Comparison of ENCODE assay signal across 8 cellular contexts in genomic region chr6:30793521-30794194, GRCh38. TPM values are rescaled to one million over a fixed set of nuclear protein-coding genes. Genes with fewer than 3 reads are reported as not detected.
DNase-seq lines count a peak whose midpoint lies in the region; ATAC-seq, FAIRE-seq and TF ChIP-seq lines count a peak whose summit lies in the region.

No MANE protein-coding gene starts in this region.

- peaks cover 26% of the 10 kb centered on the region for H3K36me3 Mint-ChIP-seq in activated CD4-positive, alpha-beta T cell treated with anti-CD3 and anti-CD28 coated beads, Interleukin-2, amount 10 ng/mL, durations not matched to agents 24 days and 14 days (ENCODE audit: low read depth)

- WGBS in right cardiac atrium, result 30% methylated on average over 6 of the region's 6 CpGs
- whole genome bisulfite sequencing in thyroid gland, 2 donors, result 73 to 78% methylated on average over 6 of the region's 6 CpGs

- peak overlapping the region; percentile 74 for H3K4me3 Mint-ChIP-seq in activated CD4-positive, alpha-beta T cell treated with anti-CD3 and anti-CD28 coated beads, Interleukin-2, amount 10 ng/mL, durations not matched to agents 24 days and 14 days

- peaks cover 51% of the 10 kb centered on the region for H3K4me1 Mint-ChIP-seq in activated CD4-positive, alpha-beta T cell treated with anti-CD3 and anti-CD28 coated beads, Interleukin-2, amount 10 ng/mL, durations not matched to agents 24 days and 14 days

- H3K9ac ChIP-seq in kidney (ENCODE audit: low read length in 2 of 2), result no peak overlapping the region

- H3K27me3 ChIP-seq in right cardiac atrium (ENCODE audit: control insufficient read depth, insufficient read depth) (no peaks in the 10 kb centered on the region), thyroid gland (no peaks in the 10 kb centered on the region)

- H3K4me3 ChIP-seq in right cardiac atrium (ENCODE audit: low read length), result no peak overlapping the region
- H3K4me3 ChIP-seq in thyroid gland (replicated peaks in 1 of 3), result no peak overlapping the region
- H3K4me3 ChIP-seq in kidney (ENCODE audit: low read length in 2 of 2), result no peak overlapping the region

- peaks cover 3% of the 10 kb centered on the region for H3K9me3 Mint-ChIP-seq in activated CD4-positive, alpha-beta T cell treated with anti-CD3 and anti-CD28 coated beads, Interleukin-2, amount 10 ng/mL, durations not matched to agents 24 days and 14 days

- H3K27ac ChIP-seq in VCaP, result peak overlapping the region; percentile 78
- peak overlapping the region; percentile 16 for H3K27ac ChIP-seq in right cardiac atrium (ENCODE audit: low read length)
- peak overlapping the region in 2 of 3 donors; percentile 22 to 50 for H3K27ac ChIP-seq in thyroid gland
- H3K27ac ChIP-seq in kidney (ENCODE audit: low read depth in 2 of 2, low read length in 2 of 2), result peak overlapping the region in 1 of 2 donors; percentile 51

- intact Hi-C loops in activated CD4-positive, alpha-beta T cell treated with anti-CD3 and anti-CD28 coated beads, Interleukin-2, amount 10 ng/mL, durations not matched to agents 24 days and 14 days (cut with micrococcal nuclease), result no loop called here
- intact Hi-C loops in right cardiac atrium (cut with DNase I) (no loop called here), thyroid gland (cut with DNase I) (no loop called here), kidney (cut with DNase I) (no loop called here)

- no peaks in the 10 kb centered on the region for H3K27me3 Mint-ChIP-seq in activated CD4-positive, alpha-beta T cell treated with anti-CD3 and anti-CD28 coated beads, Interleukin-2, amount 10 ng/mL, durations not matched to agents 24 days and 14 days

- TF ChIP-seq POLR2A in thyroid gland (IDR thresholded peaks at IDR 0.05), result no peak

- H3K4me1 ChIP-seq in right cardiac atrium (ENCODE audit: control insufficient read depth, insufficient read depth, low read length), result no peaks in the 10 kb centered on the region
- peaks cover 0 to 23% of the 10 kb centered on the region in 2 donors for H3K4me1 ChIP-seq in thyroid gland
- peaks cover 2 to 9% of the 10 kb centered on the region in 2 donors for H3K4me1 ChIP-seq in kidney (ENCODE audit: control insufficient read depth in 1 of 2, insufficient read depth in 1 of 2, low read depth in 1 of 2, low read length in 2 of 2)

- no peaks in the 10 kb centered on the region for H3K9me3 ChIP-seq in right cardiac atrium (ENCODE audit: control insufficient read depth, low read length)
- no peaks in the 10 kb centered on the region for H3K9me3 ChIP-seq in thyroid gland
- no peaks in the 10 kb centered on the region for H3K9me3 ChIP-seq in kidney (ENCODE audit: control insufficient read depth in 1 of 2, low read length in 2 of 2)

- TF ChIP-seq CTCF in VCaP (conservative IDR thresholded peaks at IDR 0.05) (no peak), thyroid gland (IDR thresholded peaks at IDR 0.05) (no peak), kidney (IDR thresholded peaks at IDR 0.05; ENCODE audit: borderline replicate concordance, extremely low read depth, insufficient read depth) (no peak)

- H3K27ac Mint-ChIP-seq in activated CD4-positive, alpha-beta T cell treated with anti-CD3 and anti-CD28 coated beads, Interleukin-2, amount 10 ng/mL, durations not matched to agents 24 days and 14 days, result peak overlapping the region; percentile 95

- no peak for FAIRE-seq in kidney (lab: Jason Lieb, UNC)

- peak; percentile 59 to 70 for ATAC-seq in right cardiac atrium

- H3K36me3 ChIP-seq in thyroid gland, result no peaks in the 10 kb centered on the region
- H3K36me3 ChIP-seq in kidney (ENCODE audit: control insufficient read depth in 1 of 2, insufficient read depth in 2 of 2, low read length in 2 of 2), result no peaks in the 10 kb centered on the region

- DNase-seq in activated CD4-positive, alpha-beta T cell treated with anti-CD3 and anti-CD28 coated beads, Interleukin-2, amount 10 ng/mL, durations not matched to agents 24 days and 14 days, result peak; percentile 76
- no peak for DNase-seq in activated CD4-positive, alpha-beta T cell treated with anti-CD3 and anti-CD28 coated beads for 48 hours
- DNase-seq in right cardiac atrium (no peak), thyroid gland (no peak), NCI-H2196 (lab: John Stamatoyannopoulos, UW; ENCODE audit: unreplicated experiment) (no peak), D341Med (ENCODE audit: low spot score) (no peak), kidney (no peak)

RNA-seq across cellular contexts. Expression of gene IER3, which starts 49.3 kb away (rescaled TPM):
- 512 and 516 TPM in 2 replicates for total RNA-seq in activated CD4-positive, alpha-beta T cell treated with anti-CD3 and anti-CD28 coated beads, Interleukin-2, amount 10 ng/mL, durations not matched to agents 24 days and 14 days
- total RNA-seq in right cardiac atrium (10 to 100 TPM; 22.4 to 60.2 (median 34.1) TPM), thyroid gland (10 to 100 TPM in 2 of 4 donors, 1 to 10 TPM in 2; 9.3 to 19.1 (median 13.6) TPM), kidney (59.5 TPM)
- polyA plus RNA-seq in right cardiac atrium (63.6 TPM), kidney (ENCODE audit: insufficient read depth, low read depth, low replicate concordance) (94.3 TPM)

RNA-seq across cellular contexts. Expression of gene FLOT1, which starts 51.2 kb away (rescaled TPM):
- 239 and 260 TPM in 2 replicates for total RNA-seq in activated CD4-positive, alpha-beta T cell treated with anti-CD3 and anti-CD28 coated beads, Interleukin-2, amount 10 ng/mL, durations not matched to agents 24 days and 14 days
- total RNA-seq in right cardiac atrium (100 to 1,000 TPM; 180 to 208 (median 199) TPM), thyroid gland (100 to 1,000 TPM; 134 to 160 (median 144) TPM), kidney (227 TPM)
- polyA plus RNA-seq in right cardiac atrium (264 TPM), kidney (ENCODE audit: insufficient read depth, low read depth, low replicate concordance) (317 TPM)
